ENCODE assay signal across 1 cellular context in genomic region chr7:104890216-104890615, GRCh38.
TF ChIP-seq lines count a peak whose summit lies in the region.

No MANE protein-coding gene starts in this region.

TF ChIP-seq in WTC11, 78 proteins besides CTCF, POLR2A, EP300 and RAD21:
- TF ChIP-seq IRF1 (CRISPR knock-in tag; IDR thresholded peaks at IDR 0.05) (no peak), ATF3 (CRISPR knock-in tag; conservative IDR thresholded peaks at IDR 0.05) (no peak), USF1 (CRISPR knock-in tag; IDR thresholded peaks at IDR 0.05) (no peak), E2F4 (CRISPR knock-in tag; IDR thresholded peaks at IDR 0.05; ENCODE audit: borderline replicate concordance, low read depth) (no peak), TEAD4 (CRISPR knock-in tag; IDR thresholded peaks at IDR 0.05) (no peak), ZMAT4 (CRISPR knock-in tag; IDR thresholded peaks at IDR 0.05) (no peak)
